ENCODE assay signal across 23 cellular contexts in genomic region chr1:72915581-72915980, GRCh38.
A peak's percentile ranks its signal among the peaks of the same experiment; 100 is the strongest.
DNase-seq lines count a peak whose midpoint lies in the region; ATAC-seq, FAIRE-seq and TF ChIP-seq lines count a peak whose summit lies in the region.
"Had no signal": no experiment of that assay in that cellular context is flagged by ENCODE, and none has a peak within 500 bp of the region (broad histone marks: within the 10 kb centered on the region; RNA-seq: fewer than 3 reads in every experiment).

No MANE protein-coding gene starts in this region.

- ATAC-seq in HG03565 (IDR thresholded peaks at IDR 0.05; ENCODE audit: unreplicated experiment) (no peak), GM19452 (IDR thresholded peaks at IDR 0.05; ENCODE audit: unreplicated experiment) (no peak)
- ATAC-seq: A549, sciatic nerve had no signal

- H3K27ac ChIP-seq in adrenal gland: no peak overlapping the region
- H3K27ac ChIP-seq: A549, BLaER1, epithelial cell of prostate, suprapubic skin had no signal

- H3K36me3 ChIP-seq in adrenal gland (replicated peaks in 1 of 2): no peaks in the 10 kb centered on the region
- H3K36me3 ChIP-seq: BLaER1, MG63, suprapubic skin had no signal

- DNase-seq in SHP77 (lab: John Stamatoyannopoulos, UW): peak; percentile 15 to 23
- no peak for DNase-seq in SHP77 treated with DMSO at 0.1 percent for 48 hours (lab: John Stamatoyannopoulos, UW)
- peak; percentile 77 for DNase-seq in NCI-H510A treated with DMSO at 0.1 percent for 48 hours (lab: John Stamatoyannopoulos, UW)
- DNase-seq in iPS DF 4.7 (ENCODE audit: extremely low read depth, low spot score): peak; percentile 14
- DNase-seq in urothelium cell line (ENCODE audit: low spot score): no peak
- DNase-seq in adrenal gland: no peak
- DNase-seq: activated CD4-positive, CD25-positive, alpha-beta regulatory T cell treated with anti-CD3 and anti-CD28 coated beads, Interleukin-2, amount 50 U/mL, for 72 hours; activated naive CD4-positive, alpha-beta T cell treated with anti-CD3 and anti-CD28 coated beads for 36 hours; activated T-cell treated with anti-CD3 and anti-CD28 coated beads, Interleukin-2, amount 50 U/mL, for 48 hours; anterior cingulate cortex; central memory CD4-positive, alpha-beta T cell; GDM1; kidney glomerular epithelial cell; mammary epithelial cell; MG63; SW 1271 had no signal

- 39 to 50% (median 48%) methylated on average over 6 of the region's 6 CpGs for WGBS in adrenal gland, 4 donors

- TF ChIP-seq POLR2A in adrenal gland (IDR thresholded peaks at IDR 0.05): no peak

- no peaks in the 10 kb centered on the region for H3K4me1 ChIP-seq in adrenal gland (replicated peaks in 1 of 2)
- H3K4me1 ChIP-seq: A549, BLaER1, suprapubic skin had no signal

- H3K9me3 ChIP-seq in adrenal gland (replicated peaks in 1 of 3): no peaks in the 10 kb centered on the region
- H3K9me3 ChIP-seq: A549, BLaER1, MG63, suprapubic skin had no signal

- H3K4me3 ChIP-seq in adrenal gland: no peak overlapping the region
- H3K4me3 ChIP-seq: A549, BLaER1, MG63, suprapubic skin had no signal

- TF ChIP-seq CTCF in adrenal gland (IDR thresholded peaks at IDR 0.05): no peak

- intact Hi-C loops in adrenal gland (cut with DNase I): no loop called here

- FAIRE-seq in urothelium cell line (lab: Jason Lieb, UNC): peak; percentile 5
- FAIRE-seq: A549 had no signal

- H3K27me3 ChIP-seq in adrenal gland: no peaks in the 10 kb centered on the region
- H3K27me3 ChIP-seq: BLaER1, MG63, suprapubic skin had no signal

Comparison
In these comparisons a context has a peak if more than half of its experiments do, and no peak if none do; other contexts are left out.
1. DNase-seq: peak in SHP77 (2 of 2), NCI-H510A treated with DMSO at 0.1 percent for 48 hours (single experiment) and iPS DF 4.7 (single experiment); none in SHP77 treated with DMSO at 0.1 percent for 48 hours (single experiment), urothelium cell line (single experiment) and adrenal gland (0 of 7).